Comparison of ENCODE assay signal across 1 cellular context in the genomic region with DNA sequence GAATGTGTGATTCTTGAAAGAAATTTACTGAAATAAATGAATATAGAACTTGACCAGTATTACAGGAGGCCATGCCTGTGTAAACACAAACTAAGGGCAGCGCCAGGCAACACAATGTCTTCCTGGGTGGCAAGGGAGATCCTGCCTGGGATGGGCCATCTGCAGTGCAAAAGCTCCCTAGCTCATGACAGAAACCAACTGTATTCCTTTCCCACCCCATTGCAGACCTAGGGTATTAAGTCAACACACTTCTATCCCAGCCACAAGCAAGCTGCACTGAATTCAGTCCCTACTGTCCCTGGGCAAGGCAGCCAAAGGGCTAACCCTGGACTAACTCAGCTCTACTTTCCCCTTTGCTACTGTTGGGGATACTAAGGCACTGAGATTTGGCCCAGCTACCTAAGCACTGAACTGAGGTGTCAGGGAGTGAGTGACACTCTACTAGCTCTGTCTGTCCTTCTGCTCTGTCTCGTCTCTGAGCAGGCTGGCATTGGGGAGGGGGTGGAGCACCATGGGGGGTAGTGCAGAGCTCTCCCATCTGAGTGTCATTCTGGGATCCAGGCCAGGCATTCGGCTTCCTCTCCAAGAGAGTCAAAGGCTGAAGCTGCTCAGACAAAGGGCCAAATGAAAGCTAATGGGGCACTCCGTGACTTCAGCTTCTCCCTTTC.
TF ChIP-seq lines count a peak whose summit lies in the region.

No MANE protein-coding gene starts in this region.

TF ChIP-seq in HCT116, 20 proteins besides CTCF, POLR2A, EP300 and RAD21 (continued from another document):
- TF ChIP-seq, protein P1, sequence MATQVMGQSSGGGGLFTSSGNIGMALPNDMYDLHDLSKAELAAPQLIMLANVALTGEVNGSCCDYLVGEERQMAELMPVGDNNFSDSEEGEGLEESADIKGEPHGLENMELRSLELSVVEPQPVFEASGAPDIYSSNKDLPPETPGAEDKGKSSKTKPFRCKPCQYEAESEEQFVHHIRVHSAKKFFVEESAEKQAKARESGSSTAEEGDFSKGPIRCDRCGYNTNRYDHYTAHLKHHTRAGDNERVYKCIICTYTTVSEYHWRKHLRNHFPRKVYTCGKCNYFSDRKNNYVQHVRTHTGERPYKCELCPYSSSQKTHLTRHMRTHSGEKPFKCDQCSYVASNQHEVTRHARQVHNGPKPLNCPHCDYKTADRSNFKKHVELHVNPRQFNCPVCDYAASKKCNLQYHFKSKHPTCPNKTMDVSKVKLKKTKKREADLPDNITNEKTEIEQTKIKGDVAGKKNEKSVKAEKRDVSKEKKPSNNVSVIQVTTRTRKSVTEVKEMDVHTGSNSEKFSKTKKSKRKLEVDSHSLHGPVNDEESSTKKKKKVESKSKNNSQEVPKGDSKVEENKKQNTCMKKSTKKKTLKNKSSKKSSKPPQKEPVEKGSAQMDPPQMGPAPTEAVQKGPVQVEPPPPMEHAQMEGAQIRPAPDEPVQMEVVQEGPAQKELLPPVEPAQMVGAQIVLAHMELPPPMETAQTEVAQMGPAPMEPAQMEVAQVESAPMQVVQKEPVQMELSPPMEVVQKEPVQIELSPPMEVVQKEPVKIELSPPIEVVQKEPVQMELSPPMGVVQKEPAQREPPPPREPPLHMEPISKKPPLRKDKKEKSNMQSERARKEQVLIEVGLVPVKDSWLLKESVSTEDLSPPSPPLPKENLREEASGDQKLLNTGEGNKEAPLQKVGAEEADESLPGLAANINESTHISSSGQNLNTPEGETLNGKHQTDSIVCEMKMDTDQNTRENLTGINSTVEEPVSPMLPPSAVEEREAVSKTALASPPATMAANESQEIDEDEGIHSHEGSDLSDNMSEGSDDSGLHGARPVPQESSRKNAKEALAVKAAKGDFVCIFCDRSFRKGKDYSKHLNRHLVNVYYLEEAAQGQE (IDR thresholded peaks at IDR 0.05; ENCODE audit: low read depth) = no peak
- TF ChIP-seq EZH2phosphoT487 (IDR thresholded peaks at IDR 0.05; ENCODE audit: borderline replicate concordance) = no peak
